In genomic region chr7:68216046-68216445, GRCh38 we compare ENCODE assay signal across 30 cellular contexts.
DNase-seq lines count a peak whose midpoint lies in the region; ATAC-seq, FAIRE-seq and TF ChIP-seq lines count a peak whose summit lies in the region.
"Had no signal": no experiment of that assay in that cellular context is flagged by ENCODE, and none has a peak within 500 bp of the region (broad histone marks: within the 10 kb centered on the region; RNA-seq: fewer than 3 reads in every experiment).

No MANE protein-coding gene starts in this region.

- H3K27me3 ChIP-seq in psoas muscle (ENCODE audit: insufficient read depth in 3 of 3, low read length in 2 of 3) = no peaks in the 10 kb centered on the region
- H3K27me3 ChIP-seq: ascending aorta, transverse colon had no signal

- H3K27ac Mint-ChIP-seq in activated T-helper 1 cell treated with anti-CD3 and anti-CD28 coated beads, Interleukin-12 subunit alpha, Interleukin-12 subunit beta, Interleukin-2, Interleukin-4 antibody, amounts not matched to agents 30 ng/mL and 10 ng/mL and 1 ng/mL, durations not matched to agents 14 hours and 24 hours and 36 hours = no peak overlapping the region
- H3K27ac Mint-ChIP-seq: CD4-positive, CD25-positive, alpha-beta regulatory T cell; GM23338; T-helper 1 cell treated with Interleukin-12 subunit alpha and Interleukin-12 subunit beta and Interleukin-4 antibody, amounts not matched to agents 30 μg/mL and 1 μg/mL, for 36 hours had no signal

- no peak overlapping the region for H3K27ac ChIP-seq in psoas muscle
- H3K27ac ChIP-seq: ascending aorta, lower lobe of right lung, transverse colon had no signal

- H3K4me1 ChIP-seq in psoas muscle = peaks cover 7% of the 10 kb centered on the region
- H3K4me1 ChIP-seq: ascending aorta, lower lobe of right lung, transverse colon had no signal

- no peaks in the 10 kb centered on the region for H3K9me3 ChIP-seq in psoas muscle
- H3K9me3 ChIP-seq: ascending aorta, lower lobe of right lung, SK-N-SH, transverse colon had no signal

- H3K4me3 Mint-ChIP-seq in activated T-helper 1 cell treated with anti-CD3 and anti-CD28 coated beads, Interleukin-12 subunit alpha, Interleukin-12 subunit beta, Interleukin-2, Interleukin-4 antibody, amounts not matched to agents 30 ng/mL and 10 ng/mL and 1 ng/mL, durations not matched to agents 14 hours and 24 hours and 36 hours = no peak overlapping the region
- H3K4me3 Mint-ChIP-seq: activated T-cell treated with anti-CD3 and anti-CD28 coated beads, Interleukin-2, amount 50 U/mL, for 4 hours; CD4-positive, CD25-positive, alpha-beta regulatory T cell; central memory CD8-positive, alpha-beta T cell; GM23338; nephron; T-helper 1 cell treated with Interleukin-12 subunit alpha and Interleukin-12 subunit beta and Interleukin-4 antibody, amounts not matched to agents 30 μg/mL and 1 μg/mL, for 36 hours had no signal

- H3K9me3 Mint-ChIP-seq in activated T-helper 1 cell treated with anti-CD3 and anti-CD28 coated beads, Interleukin-12 subunit alpha, Interleukin-12 subunit beta, Interleukin-2, Interleukin-4 antibody, amounts not matched to agents 30 ng/mL and 10 ng/mL and 1 ng/mL, durations not matched to agents 14 hours and 24 hours and 36 hours = peaks cover 33% of the 10 kb centered on the region

- no peak for DNase-seq in left cardiac atrium
- no peak for DNase-seq in Right ventricle myocardium inferior (ENCODE audit: missing footprints)
- peak; percentile 76 for DNase-seq in kidney tubule cell (ENCODE audit: low spot score)
- DNase-seq in psoas muscle = no peak
- DNase-seq in urothelium cell line (ENCODE audit: low spot score) = no peak
- no peak for DNase-seq in SHP77 (lab: John Stamatoyannopoulos, UW)
- no peak for DNase-seq in activated T-helper 1 cell treated with anti-CD3 and anti-CD28 coated beads, Interleukin-12 subunit alpha, Interleukin-12 subunit beta, Interleukin-2, Interleukin-4 antibody, amounts not matched to agents 30 ng/mL and 10 ng/mL and 1 ng/mL, durations not matched to agents 14 hours and 24 hours and 36 hours (ENCODE audit: low spot score)
- DNase-seq in activated T-cell treated with anti-CD3 and anti-CD28 coated beads for 4 hours = no peak
- DNase-seq: 8988T; activated gamma-delta T cell treated with Interleukin-2 at 50 U/mL for 16 hours; activated T-cell treated with anti-CD3 and anti-CD28 coated beads, Interleukin-2, amount 50 U/mL, for 4 hours; CD4-positive, CD25-positive, alpha-beta regulatory T cell; erythroblast; glutamatergic neuron; islet precursor cell; lower lobe of right lung; NCI-H1092 treated with DMSO at 0.1 percent for 48 hours; NCI-H187 treated with DMSO at 0.1 percent for 48 hours; NCI-H526; NK-92 treated with Interleukin-12 subunit alpha and Interleukin-12 subunit beta, amount 100 ng/mL, for 24 hours; PC-3; posterior cingulate gyrus; SK-N-SH; stimulated activated CD4-positive, alpha-beta T cell treated with anti-CD3 and anti-CD28 coated beads, Interleukin-4, amount 100 ng/mL, for 24 hours; transverse colon had no signal

- H3K36me3 ChIP-seq in psoas muscle (ENCODE audit: insufficient read depth in 1 of 2, low read depth in 1 of 2) = no peaks in the 10 kb centered on the region
- H3K36me3 ChIP-seq: ascending aorta, lower lobe of right lung, transverse colon had no signal

- H3K4me3 ChIP-seq in psoas muscle = no peak overlapping the region
- H3K4me3 ChIP-seq: ascending aorta, GM23338, lower lobe of right lung, transverse colon had no signal

- ATAC-seq in left cardiac atrium = peak; percentile 19 to 80
- ATAC-seq in Right ventricle myocardium inferior = no peak
- peak; percentile 69 to 83 (median 76) for ATAC-seq in psoas muscle
- ATAC-seq: activated T-cell treated with anti-CD3 and anti-CD28 coated beads, Interleukin-2, amount 50 U/mL, for 4 hours; GM23338; lower lobe of right lung; PC-3 had no signal

- no peaks in the 10 kb centered on the region for H3K4me1 Mint-ChIP-seq in activated T-helper 1 cell treated with anti-CD3 and anti-CD28 coated beads, Interleukin-12 subunit alpha, Interleukin-12 subunit beta, Interleukin-2, Interleukin-4 antibody, amounts not matched to agents 30 ng/mL and 10 ng/mL and 1 ng/mL, durations not matched to agents 14 hours and 24 hours and 36 hours (ENCODE audit: low read depth)
- H3K4me1 Mint-ChIP-seq: CD4-positive, CD25-positive, alpha-beta regulatory T cell; central memory CD8-positive, alpha-beta T cell; GM23338 had no signal

- FAIRE-seq in urothelium cell line (lab: Jason Lieb, UNC) = no peak

- H3K36me3 Mint-ChIP-seq in activated T-helper 1 cell treated with anti-CD3 and anti-CD28 coated beads, Interleukin-12 subunit alpha, Interleukin-12 subunit beta, Interleukin-2, Interleukin-4 antibody, amounts not matched to agents 30 ng/mL and 10 ng/mL and 1 ng/mL, durations not matched to agents 14 hours and 24 hours and 36 hours (ENCODE audit: low read depth) = no peaks in the 10 kb centered on the region
- H3K36me3 Mint-ChIP-seq: CD4-positive, CD25-positive, alpha-beta regulatory T cell had no signal

- no peak for TF ChIP-seq CTCF in psoas muscle (IDR thresholded peaks at IDR 0.05)

- intact Hi-C loops in left cardiac atrium (cut with DNase I) (no loop called here), Right ventricle myocardium inferior (cut with DNase I) (no loop called here), psoas muscle (cut with DNase I) (no loop called here)
- intact Hi-C loops in activated T-helper 1 cell treated with anti-CD3 and anti-CD28 coated beads, Interleukin-12 subunit alpha, Interleukin-12 subunit beta, Interleukin-2, Interleukin-4 antibody, amounts not matched to agents 30 ng/mL and 10 ng/mL and 1 ng/mL, durations not matched to agents 14 hours and 24 hours and 36 hours (cut with micrococcal nuclease) = no loop called here

- 16 to 32% (median 20%) methylated on average over 5 of the region's 5 CpGs for WGBS in psoas muscle, 3 donors

- H3K27me3 Mint-ChIP-seq in activated T-helper 1 cell treated with anti-CD3 and anti-CD28 coated beads, Interleukin-12 subunit alpha, Interleukin-12 subunit beta, Interleukin-2, Interleukin-4 antibody, amounts not matched to agents 30 ng/mL and 10 ng/mL and 1 ng/mL, durations not matched to agents 14 hours and 24 hours and 36 hours (ENCODE audit: insufficient read depth) = no peaks in the 10 kb centered on the region
- H3K27me3 Mint-ChIP-seq: CD4-positive, CD25-positive, alpha-beta regulatory T cell; central memory CD8-positive, alpha-beta T cell had no signal
